1 cellular context compared by ENCODE assay signal in genomic region chr9:5832093-5832542, GRCh38.
TF ChIP-seq lines count a peak whose summit lies in the region.

No MANE protein-coding gene starts in this region.

TF ChIP-seq in SK-N-SH, 30 proteins besides CTCF, POLR2A, EP300 and RAD21 (continued from another document):
- TF ChIP-seq REST (IDR thresholded peaks at IDR 0.05; ENCODE audit: low read depth, low read length) (no peak), GABPA (IDR thresholded peaks at IDR 0.05; ENCODE audit: low read depth) (no peak), TEAD4 (IDR thresholded peaks at IDR 0.05; ENCODE audit: borderline replicate concordance, insufficient read depth) (no peak), PBX3 (IDR thresholded peaks at IDR 0.05) (no peak), POLR2AphosphoS5 (IDR thresholded peaks at IDR 0.05; ENCODE audit: low read depth, low read length) (no peak)
